Comparison of ENCODE assay signal across 13 cellular contexts in genomic region chr9:19424176-19424779, GRCh38. TPM values are rescaled to one million over a fixed set of nuclear protein-coding genes. Genes with fewer than 3 reads are reported as not detected.
A peak's percentile ranks its signal among the peaks of the same experiment; 100 is the strongest.
DNase-seq lines count a peak whose midpoint lies in the region; ATAC-seq, FAIRE-seq and TF ChIP-seq lines count a peak whose summit lies in the region.
"Had no signal": no experiment of that assay in that cellular context is flagged by ENCODE, and none has a peak within 500 bp of the region (broad histone marks: within the 10 kb centered on the region; RNA-seq: fewer than 3 reads in every experiment).

No MANE protein-coding gene starts in this region.

- peaks cover 0 to 14% (median 0%) of the 10 kb centered on the region in 4 donors for H3K36me3 ChIP-seq in sigmoid colon
- H3K36me3 ChIP-seq in kidney (ENCODE audit: control insufficient read depth in 1 of 2, insufficient read depth in 2 of 2, low read length in 2 of 2) = no peaks in the 10 kb centered on the region

- H3K27ac ChIP-seq in sigmoid colon (no peak overlapping the region), kidney (ENCODE audit: low read depth in 2 of 2, low read length in 2 of 2) (no peak overlapping the region)

- 72 to 73% methylated on average over 3 of the region's 3 CpGs for WGBS in sigmoid colon, 2 donors

- TF ChIP-seq CTCF in GM20000 (IDR thresholded peaks at IDR 0.05; ENCODE audit: extremely low read depth, missing control alignments) (no peak), cardiac fibroblast (IDR thresholded peaks at IDR 0.05; ENCODE audit: low read depth, low read length) (no peak), sigmoid colon (IDR thresholded peaks at IDR 0.05) (no peak), kidney (IDR thresholded peaks at IDR 0.05; ENCODE audit: borderline replicate concordance, extremely low read depth, insufficient read depth) (no peak), natural killer cell (IDR thresholded peaks at IDR 0.05) (no peak)

- no peaks in the 10 kb centered on the region for H3K4me1 Mint-ChIP-seq in natural killer cell

- TF ChIP-seq POLR2A in sigmoid colon (IDR thresholded peaks at IDR 0.05) = no peak

- H3K4me1 ChIP-seq in sigmoid colon (no peaks in the 10 kb centered on the region), kidney (ENCODE audit: control insufficient read depth in 1 of 2, insufficient read depth in 1 of 2, low read depth in 1 of 2, low read length in 2 of 2) (no peaks in the 10 kb centered on the region)

- no peak overlapping the region for H3K27ac Mint-ChIP-seq in natural killer cell
- H3K27ac Mint-ChIP-seq: activated CD4-positive, alpha-beta memory T cell treated with anti-CD3 and anti-CD28 coated beads for 36 hours; endodermal cell; type B pancreatic cell had no signal

- ATAC-seq in HG03025 (IDR thresholded peaks at IDR 0.05; ENCODE audit: low FRiP score, unreplicated experiment) = peak; percentile 93
- no peak for ATAC-seq in natural killer cell

- no peaks in the 10 kb centered on the region for H3K9me3 ChIP-seq in sigmoid colon
- no peaks in the 10 kb centered on the region for H3K9me3 ChIP-seq in kidney (ENCODE audit: control insufficient read depth in 1 of 2, low read length in 2 of 2)

- intact Hi-C loops in sigmoid colon (cut with DNase I) = no loop called here
- intact Hi-C loops in kidney (cut with DNase I) = no loop called here
- intact Hi-C loops in natural killer cell (cut with micrococcal nuclease) = no loop called here

- H3K27me3 ChIP-seq in sigmoid colon = no peaks in the 10 kb centered on the region

- no peak for FAIRE-seq in kidney (lab: Jason Lieb, UNC)

- H3K9me3 Mint-ChIP-seq in natural killer cell = no peaks in the 10 kb centered on the region
- H3K9me3 Mint-ChIP-seq: activated CD4-positive, alpha-beta memory T cell treated with anti-CD3 and anti-CD28 coated beads for 36 hours; endodermal cell; type B pancreatic cell had no signal

- H3K27me3 Mint-ChIP-seq in natural killer cell (ENCODE audit: low read depth in 2 of 2) = no peaks in the 10 kb centered on the region
- H3K27me3 Mint-ChIP-seq: activated CD4-positive, alpha-beta memory T cell treated with anti-CD3 and anti-CD28 coated beads for 36 hours; type B pancreatic cell had no signal

- no peak for TF ChIP-seq EP300 in sigmoid colon (IDR thresholded peaks at IDR 0.05)

- H3K9ac ChIP-seq in kidney (ENCODE audit: low read length in 2 of 2) = no peak overlapping the region

- peak; percentile 68 for DNase-seq in EH (ENCODE audit: low read depth)
- peak; percentile 44 for DNase-seq in GM20000 (ENCODE audit: low spot score)
- DNase-seq in cardiac fibroblast (ENCODE audit: low read depth in 2 of 2) = peak; percentile 30 to 74
- no peak for DNase-seq in sigmoid colon
- no peak for DNase-seq in kidney
- no peak for DNase-seq in natural killer cell
- no peak for DNase-seq in NCI-H82 treated with DMSO at 0.1 percent for 48 hours (lab: John Stamatoyannopoulos, UW; ENCODE audit: unreplicated experiment)
- DNase-seq: activated CD4-positive, alpha-beta memory T cell treated with anti-CD3 and anti-CD28 coated beads for 36 hours; anterior cingulate cortex; endodermal cell; Karpas-422 had no signal

- no peaks in the 10 kb centered on the region for H3K36me3 Mint-ChIP-seq in natural killer cell

- H3K4me3 ChIP-seq in cardiac fibroblast (replicated peaks in 1 of 2; ENCODE audit: low read depth in 2 of 2, low read length in 2 of 2) (peak overlapping the region in 1 of 2 donors; percentile 11), sigmoid colon (no peak overlapping the region), kidney (ENCODE audit: low read length in 2 of 2) (no peak overlapping the region)

- no peak overlapping the region for H3K4me3 Mint-ChIP-seq in natural killer cell
- H3K4me3 Mint-ChIP-seq: activated CD4-positive, alpha-beta memory T cell treated with anti-CD3 and anti-CD28 coated beads for 36 hours; endodermal cell; type B pancreatic cell had no signal

RNA-seq across cellular contexts. Expression of gene ACER2, which starts 15.5 kb away (rescaled TPM):
- total RNA-seq in sigmoid colon = 1 to 10 TPM; 3.1 to 4.3 (median 3.4) TPM
- 1 to 10 TPM; 1.2 to 1.8 (median 1.3) TPM for polyA plus RNA-seq in sigmoid colon
- total RNA-seq in kidney = 4.2 TPM
- 0.28 TPM for polyA plus RNA-seq in kidney (ENCODE audit: insufficient read depth, low read depth, low replicate concordance)
- total RNA-seq in natural killer cell = 1 to 10 TPM in 2 of 3 donors, under 1 TPM in 1; 0.61 to 1.3 (median 1.2) TPM

RNA-seq across cellular contexts. Expression of gene RPS6, which starts 44.2 kb away (rescaled TPM):
- total RNA-seq in sigmoid colon (1,000 to 10,000 TPM; 1,146 to 1,927 (median 1,689) TPM), kidney (1,928 TPM), natural killer cell (1,000 to 10,000 TPM; 1,207 to 1,412 (median 1,371) TPM)
- polyA plus RNA-seq in sigmoid colon (1,000 to 10,000 TPM; 3,030 to 4,732 (median 3,156) TPM), kidney (ENCODE audit: insufficient read depth, low read depth, low replicate concordance) (2,431 TPM)

Comparison
In these comparisons a context has a peak if more than half of its experiments do, and no peak if none do; other contexts are left out.
1. DNase-seq: peak in EH (single experiment), GM20000 (single experiment) and cardiac fibroblast (2 of 2); none in sigmoid colon (single experiment), kidney (single experiment), natural killer cell (single experiment) and NCI-H82 treated with DMSO at 0.1 percent for 48 hours (single experiment).